Comparison of ENCODE assay signal across 27 cellular contexts in the genomic region with DNA sequence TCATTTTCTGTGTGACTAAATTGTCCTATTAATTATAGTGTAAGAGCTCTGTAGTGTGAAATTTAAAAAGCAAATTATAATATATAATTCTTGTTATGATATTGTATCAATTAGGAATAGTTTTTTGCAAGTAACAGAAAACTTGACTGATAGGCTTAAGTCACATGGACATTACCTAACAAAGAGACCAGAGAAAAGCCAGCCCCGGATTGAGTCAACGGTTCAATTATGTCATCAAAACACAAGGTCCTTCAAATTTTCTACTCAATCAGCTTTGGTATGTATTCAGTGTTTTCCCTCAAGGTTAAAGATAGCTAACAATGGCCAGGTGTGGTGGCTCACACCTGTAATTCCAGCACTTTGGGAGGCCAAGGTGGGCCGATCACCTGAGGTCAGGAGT.
"Had no signal": no experiment of that assay in that cellular context is flagged by ENCODE, and none has a peak within 500 bp of the region (broad histone marks: within the 10 kb centered on the region; RNA-seq: fewer than 3 reads in every experiment).

No MANE protein-coding gene starts in this region.

- H3K27me3 ChIP-seq: dorsolateral prefrontal cortex, esophagus squamous epithelium, gastroesophageal sphincter, pancreas, suprapubic skin, tibial nerve had no signal

- H3K27ac ChIP-seq: dorsolateral prefrontal cortex, esophagus squamous epithelium, pancreas, psoas muscle, suprapubic skin, tibial nerve had no signal

- H3K4me3 ChIP-seq: dorsolateral prefrontal cortex, esophagus squamous epithelium, gastroesophageal sphincter, pancreas, psoas muscle, suprapubic skin, tibial nerve had no signal

- H3K4me3 Mint-ChIP-seq: activated CD4-positive, alpha-beta T cell treated with anti-CD3 and anti-CD28 coated beads, Interleukin-2, amount 10 ng/mL, durations not matched to agents 7 days and 5 days; activated CD8-positive, alpha-beta memory T cell treated with anti-CD3 and anti-CD28 coated beads, Interleukin-2, amount 10 ng/mL, durations not matched to agents 7 days and 5 days; activated CD8-positive, alpha-beta T cell treated with anti-CD3 and anti-CD28 coated beads for 36 hours; activated naive CD4-positive, alpha-beta T cell treated with anti-CD3 and anti-CD28 coated beads, Interleukin-2, amount 50 U/mL, for 24 hours; activated T-helper 1 cell treated with anti-CD3 and anti-CD28 coated beads, Interleukin-12 subunit alpha, Interleukin-12 subunit beta, Interleukin-2, Interleukin-4 antibody, amounts not matched to agents 30 ng/mL and 10 ng/mL and 1 ng/mL, durations not matched to agents 14 hours and 24 hours and 36 hours; brain; effector memory CD8-positive, alpha-beta T cell; memory B cell; nephron progenitor cell; stimulated activated effector memory CD8-positive, alpha-beta T cell treated with anti-CD3 and anti-CD28 coated beads, Interleukin-12 subunit alpha, Interleukin-12 subunit beta, amount 100 ng/mL, for 72 hours; stimulated activated naive CD8-positive, alpha-beta T cell treated with anti-CD3 and anti-CD28 coated beads, Interleukin-15, amount 100 ng/mL, for 72 hours had no signal

- H3K9me3 ChIP-seq: esophagus squamous epithelium, gastroesophageal sphincter, pancreas, psoas muscle, suprapubic skin, tibial nerve had no signal

- H3K27ac Mint-ChIP-seq: activated CD4-positive, alpha-beta T cell treated with anti-CD3 and anti-CD28 coated beads, Interleukin-2, amount 10 ng/mL, durations not matched to agents 7 days and 5 days; activated CD8-positive, alpha-beta memory T cell treated with anti-CD3 and anti-CD28 coated beads, Interleukin-2, amount 10 ng/mL, durations not matched to agents 7 days and 5 days; activated CD8-positive, alpha-beta T cell treated with anti-CD3 and anti-CD28 coated beads for 36 hours; activated naive CD4-positive, alpha-beta T cell treated with anti-CD3 and anti-CD28 coated beads, Interleukin-2, amount 50 U/mL, for 24 hours; activated T-helper 1 cell treated with anti-CD3 and anti-CD28 coated beads, Interleukin-12 subunit alpha, Interleukin-12 subunit beta, Interleukin-2, Interleukin-4 antibody, amounts not matched to agents 30 ng/mL and 10 ng/mL and 1 ng/mL, durations not matched to agents 14 hours and 24 hours and 36 hours; brain; effector memory CD8-positive, alpha-beta T cell; memory B cell; nephron progenitor cell; stimulated activated effector memory CD8-positive, alpha-beta T cell treated with anti-CD3 and anti-CD28 coated beads, Interleukin-12 subunit alpha, Interleukin-12 subunit beta, amount 100 ng/mL, for 72 hours; stimulated activated naive CD8-positive, alpha-beta T cell treated with anti-CD3 and anti-CD28 coated beads, Interleukin-15, amount 100 ng/mL, for 72 hours had no signal

- ATAC-seq: activated CD8-positive, alpha-beta memory T cell treated with anti-CD3 and anti-CD28 coated beads, Interleukin-2, amount 10 ng/mL, durations not matched to agents 7 days and 5 days; activated CD8-positive, alpha-beta T cell treated with anti-CD3 and anti-CD28 coated beads for 36 hours; effector memory CD8-positive, alpha-beta T cell; gastroesophageal sphincter; left ventricle myocardium superior; pancreas; psoas muscle; right cardiac atrium; stimulated activated effector memory CD8-positive, alpha-beta T cell treated with anti-CD3 and anti-CD28 coated beads, Interleukin-12 subunit alpha, Interleukin-12 subunit beta, amount 100 ng/mL, for 72 hours; stimulated activated naive CD8-positive, alpha-beta T cell treated with anti-CD3 and anti-CD28 coated beads, Interleukin-15, amount 100 ng/mL, for 72 hours had no signal

- DNase-seq: activated CD4-positive, alpha-beta T cell treated with anti-CD3 and anti-CD28 coated beads, Interleukin-2, amount 10 ng/mL, durations not matched to agents 7 days and 5 days; activated CD8-positive, alpha-beta memory T cell treated with anti-CD3 and anti-CD28 coated beads, Interleukin-2, amount 10 ng/mL, durations not matched to agents 7 days and 5 days; activated CD8-positive, alpha-beta T cell treated with anti-CD3 and anti-CD28 coated beads for 36 hours; activated gamma-delta T cell; activated T-cell treated with anti-CD3 and anti-CD28 coated beads for 4 hours; aorta; central memory CD4-positive, alpha-beta T cell; dorsolateral prefrontal cortex; effector memory CD8-positive, alpha-beta T cell; esophagus squamous epithelium; head of caudate nucleus; hypothalamus; left ventricle myocardium superior; nephron progenitor cell; pancreas; psoas muscle; right cardiac atrium; stimulated activated CD4-positive, alpha-beta T cell treated with anti-CD3 and anti-CD28 coated beads, Interleukin-2, amount 100 ng/mL, for 24 hours; stimulated activated naive CD8-positive, alpha-beta T cell treated with anti-CD3 and anti-CD28 coated beads, Interleukin-15, amount 100 ng/mL, for 72 hours had no signal

- H3K36me3 ChIP-seq: esophagus squamous epithelium, gastroesophageal sphincter, pancreas, suprapubic skin, tibial nerve had no signal

- H3K4me1 Mint-ChIP-seq: brain, memory B cell, nephron progenitor cell had no signal

- H3K36me3 Mint-ChIP-seq: activated naive CD4-positive, alpha-beta T cell treated with anti-CD3 and anti-CD28 coated beads, Interleukin-2, amount 50 U/mL, for 24 hours; brain; memory B cell; stimulated activated effector memory CD8-positive, alpha-beta T cell treated with anti-CD3 and anti-CD28 coated beads, Interleukin-12 subunit alpha, Interleukin-12 subunit beta, amount 100 ng/mL, for 72 hours had no signal

- H3K4me1 ChIP-seq: pancreas, psoas muscle, tibial nerve had no signal

- H3K27me3 Mint-ChIP-seq: activated CD4-positive, alpha-beta T cell treated with anti-CD3 and anti-CD28 coated beads, Interleukin-2, amount 10 ng/mL, durations not matched to agents 7 days and 5 days; activated CD8-positive, alpha-beta memory T cell treated with anti-CD3 and anti-CD28 coated beads, Interleukin-2, amount 10 ng/mL, durations not matched to agents 7 days and 5 days; activated CD8-positive, alpha-beta T cell treated with anti-CD3 and anti-CD28 coated beads for 36 hours; activated naive CD4-positive, alpha-beta T cell treated with anti-CD3 and anti-CD28 coated beads, Interleukin-2, amount 50 U/mL, for 24 hours; brain; effector memory CD8-positive, alpha-beta T cell; memory B cell; stimulated activated naive CD8-positive, alpha-beta T cell treated with anti-CD3 and anti-CD28 coated beads, Interleukin-15, amount 100 ng/mL, for 72 hours had no signal
